Comparison of ENCODE assay signal across 34 cellular contexts in the genomic region with DNA sequence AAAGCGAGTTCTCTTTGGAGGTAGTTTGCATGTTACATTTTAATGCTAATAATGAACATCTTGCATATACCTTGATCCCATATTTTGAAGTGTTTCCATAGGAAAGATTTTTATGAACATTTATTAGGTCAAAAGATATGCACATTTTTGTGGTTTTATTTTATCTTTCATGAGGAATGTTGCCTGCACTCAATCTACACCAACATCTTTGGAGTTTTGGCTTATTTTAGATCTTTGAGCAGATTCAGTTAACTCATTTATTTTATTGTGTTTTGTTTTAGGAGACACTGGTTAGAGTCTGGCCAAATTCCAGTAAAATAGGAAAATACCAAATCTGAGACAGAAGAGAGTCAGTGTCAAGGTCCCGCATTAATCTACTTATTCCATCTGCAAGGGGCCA.
"Had no signal": no experiment of that assay in that cellular context is flagged by ENCODE, and none has a peak within 500 bp of the region (broad histone marks: within the 10 kb centered on the region; RNA-seq: fewer than 3 reads in every experiment).

No MANE protein-coding gene starts in this region.

- H3K4me2 ChIP-seq: KMS-11 had no signal

- H3K9me3 ChIP-seq: MG63 had no signal

- DNase-seq: Karpas-422, Kasumi-1, MG63, MM.1S, MV-4-11, NCI-H1048, NCI-H1092, NCI-H1092 treated with DMSO at 0.1 percent for 48 hours, NCI-H1105, NCI-H1105 treated with DMSO at 0.1 percent for 48 hours, NCI-H1417, NCI-H1417 treated with DMSO at 0.1 percent for 48 hours, NCI-H1436, NCI-H1436 treated with DMSO at 0.1 percent for 48 hours, NCI-H146, NCI-H1694, NCI-H1694 treated with DMSO at 0.1 percent for 48 hours, NCI-H187, NCI-H187 treated with DMSO at 0.1 percent for 48 hours, NCI-H1930, NCI-H2029, NCI-H2029 treated with DMSO at 0.1 percent for 48 hours, NCI-H2081, NCI-H2081 treated with DMSO at 0.1 percent for 48 hours, NCI-H2107, NCI-H2171, NCI-H2171 treated with DMSO at 0.1 percent for 48 hours, NCI-H2227 treated with DMSO at 0.1 percent for 48 hours, NCI-H226, NCI-H345, NCI-H446, NCI-H446 treated with DMSO at 0.1 percent for 48 hours, NCI-H510A had no signal

- H3K27ac ChIP-seq: KMS-11 had no signal

- H3K27me3 ChIP-seq: MG63 had no signal

- H3K4me3 ChIP-seq: MG63 had no signal

- H3K9ac ChIP-seq: KMS-11 had no signal

- H3K36me3 ChIP-seq: MG63 had no signal
